In the genomic region with DNA sequence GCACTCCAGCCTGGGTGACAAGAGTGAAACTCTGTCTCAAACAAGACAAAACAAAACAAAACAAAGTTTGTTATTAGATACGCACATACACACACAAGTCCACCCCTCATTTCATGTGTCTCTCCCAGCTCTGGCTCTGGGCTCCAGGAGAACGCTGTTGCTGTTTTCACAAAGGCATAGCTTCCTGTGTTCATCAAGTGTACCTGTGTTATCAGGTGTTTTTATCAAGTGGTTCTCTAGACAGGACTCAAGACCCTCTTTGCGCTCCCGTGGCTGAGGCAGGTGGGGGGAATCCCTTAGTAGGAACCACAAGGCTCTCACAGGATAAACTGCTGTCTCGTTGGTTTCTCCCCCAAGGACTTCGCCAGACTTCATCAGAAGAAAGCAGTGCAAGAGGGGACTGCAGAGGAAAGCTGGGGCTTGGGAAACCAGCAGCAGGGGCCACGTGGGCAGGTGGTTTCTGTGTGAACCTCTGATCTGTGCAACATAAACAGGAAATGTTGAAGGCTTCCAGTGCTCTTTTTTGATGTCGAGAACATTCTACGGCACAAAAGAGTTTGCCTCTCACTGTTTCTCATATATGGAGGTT, we compare ENCODE assay signal across 1 cellular context.
TF ChIP-seq lines count a peak whose summit lies in the region.

No MANE protein-coding gene starts in this region.

TF ChIP-seq in HepG2, 621 proteins besides CTCF, POLR2A, EP300 and RAD21 (continued from another document and continues in another):
- TF ChIP-seq, protein P1, sequence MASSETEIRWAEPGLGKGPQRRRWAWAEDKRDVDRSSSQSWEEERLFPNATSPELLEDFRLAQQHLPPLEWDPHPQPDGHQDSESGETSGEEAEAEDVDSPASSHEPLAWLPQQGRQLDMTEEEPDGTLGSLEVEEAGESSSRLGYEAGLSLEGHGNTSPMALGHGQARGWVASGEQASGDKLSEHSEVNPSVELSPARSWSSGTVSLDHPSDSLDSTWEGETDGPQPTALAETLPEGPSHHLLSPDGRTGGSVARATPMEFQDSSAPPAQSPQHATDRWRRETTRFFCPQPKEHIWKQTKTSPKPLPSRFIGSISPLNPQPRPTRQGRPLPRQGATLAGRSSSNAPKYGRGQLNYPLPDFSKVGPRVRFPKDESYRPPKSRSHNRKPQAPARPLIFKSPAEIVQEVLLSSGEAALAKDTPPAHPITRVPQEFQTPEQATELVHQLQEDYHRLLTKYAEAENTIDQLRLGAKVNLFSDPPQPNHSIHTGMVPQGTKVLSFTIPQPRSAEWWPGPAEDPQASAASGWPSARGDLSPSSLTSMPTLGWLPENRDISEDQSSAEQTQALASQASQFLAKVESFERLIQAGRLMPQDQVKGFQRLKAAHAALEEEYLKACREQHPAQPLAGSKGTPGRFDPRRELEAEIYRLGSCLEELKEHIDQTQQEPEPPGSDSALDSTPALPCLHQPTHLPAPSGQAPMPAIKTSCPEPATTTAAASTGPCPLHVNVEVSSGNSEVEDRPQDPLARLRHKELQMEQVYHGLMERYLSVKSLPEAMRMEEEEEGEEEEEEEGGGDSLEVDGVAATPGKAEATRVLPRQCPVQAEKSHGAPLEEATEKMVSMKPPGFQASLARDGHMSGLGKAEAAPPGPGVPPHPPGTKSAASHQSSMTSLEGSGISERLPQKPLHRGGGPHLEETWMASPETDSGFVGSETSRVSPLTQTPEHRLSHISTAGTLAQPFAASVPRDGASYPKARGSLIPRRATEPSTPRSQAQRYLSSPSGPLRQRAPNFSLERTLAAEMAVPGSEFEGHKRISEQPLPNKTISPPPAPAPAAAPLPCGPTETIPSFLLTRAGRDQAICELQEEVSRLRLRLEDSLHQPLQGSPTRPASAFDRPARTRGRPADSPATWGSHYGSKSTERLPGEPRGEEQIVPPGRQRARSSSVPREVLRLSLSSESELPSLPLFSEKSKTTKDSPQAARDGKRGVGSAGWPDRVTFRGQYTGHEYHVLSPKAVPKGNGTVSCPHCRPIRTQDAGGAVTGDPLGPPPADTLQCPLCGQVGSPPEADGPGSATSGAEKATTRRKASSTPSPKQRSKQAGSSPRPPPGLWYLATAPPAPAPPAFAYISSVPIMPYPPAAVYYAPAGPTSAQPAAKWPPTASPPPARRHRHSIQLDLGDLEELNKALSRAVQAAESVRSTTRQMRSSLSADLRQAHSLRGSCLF (CRISPR knock-in tag; IDR thresholded peaks at IDR 0.05; ENCODE audit: borderline replicate concordance) = 0 out of 2 replicates have a peak, but pooled peaks have one; percentile 37
- TF ChIP-seq DMAP1 (CRISPR knock-in tag; IDR thresholded peaks at IDR 0.05) = peak; percentile 42; the same call in 1 of the 2 replicates
- TF ChIP-seq, protein P2, sequence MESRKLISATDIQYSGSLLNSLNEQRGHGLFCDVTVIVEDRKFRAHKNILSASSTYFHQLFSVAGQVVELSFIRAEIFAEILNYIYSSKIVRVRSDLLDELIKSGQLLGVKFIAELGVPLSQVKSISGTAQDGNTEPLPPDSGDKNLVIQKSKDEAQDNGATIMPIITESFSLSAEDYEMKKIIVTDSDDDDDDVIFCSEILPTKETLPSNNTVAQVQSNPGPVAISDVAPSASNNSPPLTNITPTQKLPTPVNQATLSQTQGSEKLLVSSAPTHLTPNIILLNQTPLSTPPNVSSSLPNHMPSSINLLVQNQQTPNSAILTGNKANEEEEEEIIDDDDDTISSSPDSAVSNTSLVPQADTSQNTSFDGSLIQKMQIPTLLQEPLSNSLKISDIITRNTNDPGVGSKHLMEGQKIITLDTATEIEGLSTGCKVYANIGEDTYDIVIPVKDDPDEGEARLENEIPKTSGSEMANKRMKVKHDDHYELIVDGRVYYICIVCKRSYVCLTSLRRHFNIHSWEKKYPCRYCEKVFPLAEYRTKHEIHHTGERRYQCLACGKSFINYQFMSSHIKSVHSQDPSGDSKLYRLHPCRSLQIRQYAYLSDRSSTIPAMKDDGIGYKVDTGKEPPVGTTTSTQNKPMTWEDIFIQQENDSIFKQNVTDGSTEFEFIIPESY (CRISPR knock-in tag; IDR thresholded peaks at IDR 0.05) = peak; percentile 25; the same call in 1 of the 2 replicates
- TF ChIP-seq ZNF674 (CRISPR knock-in tag; IDR thresholded peaks at IDR 0.05; ENCODE audit: low read depth) = no peak
- no peak for TF ChIP-seq MAZ (IDR thresholded peaks at IDR 0.05; ENCODE audit: borderline replicate concordance, low read depth, low read length)
- TF ChIP-seq MAZ (CRISPR knock-in tag; IDR thresholded peaks at IDR 0.05; ENCODE audit: low read depth) = 0 out of 2 replicates have a peak, but pooled peaks have one; percentile 11
- peak; percentile 50 for TF ChIP-seq RXRB (CRISPR knock-in tag; IDR thresholded peaks at IDR 0.05; ENCODE audit: borderline replicate concordance)
- TF ChIP-seq KDM6A (CRISPR knock-in tag; IDR thresholded peaks at IDR 0.05; ENCODE audit: low read depth) = 0 out of 2 replicates have a peak, but pooled peaks have one; percentile 19
- TF ChIP-seq ZNF354B (CRISPR knock-in tag; IDR thresholded peaks at IDR 0.05) = no peak
- TF ChIP-seq MYC (CRISPR knock-in tag; IDR thresholded peaks at IDR 0.05; ENCODE audit: borderline replicate concordance) = peak; percentile 71; the same call in 1 of the 2 replicates
- TF ChIP-seq, protein P3, sequence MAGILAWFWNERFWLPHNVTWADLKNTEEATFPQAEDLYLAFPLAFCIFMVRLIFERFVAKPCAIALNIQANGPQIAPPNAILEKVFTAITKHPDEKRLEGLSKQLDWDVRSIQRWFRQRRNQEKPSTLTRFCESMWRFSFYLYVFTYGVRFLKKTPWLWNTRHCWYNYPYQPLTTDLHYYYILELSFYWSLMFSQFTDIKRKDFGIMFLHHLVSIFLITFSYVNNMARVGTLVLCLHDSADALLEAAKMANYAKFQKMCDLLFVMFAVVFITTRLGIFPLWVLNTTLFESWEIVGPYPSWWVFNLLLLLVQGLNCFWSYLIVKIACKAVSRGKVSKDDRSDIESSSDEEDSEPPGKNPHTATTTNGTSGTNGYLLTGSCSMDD (CRISPR knock-in tag; IDR thresholded peaks at IDR 0.05) = no peak
- TF ChIP-seq, protein P4, sequence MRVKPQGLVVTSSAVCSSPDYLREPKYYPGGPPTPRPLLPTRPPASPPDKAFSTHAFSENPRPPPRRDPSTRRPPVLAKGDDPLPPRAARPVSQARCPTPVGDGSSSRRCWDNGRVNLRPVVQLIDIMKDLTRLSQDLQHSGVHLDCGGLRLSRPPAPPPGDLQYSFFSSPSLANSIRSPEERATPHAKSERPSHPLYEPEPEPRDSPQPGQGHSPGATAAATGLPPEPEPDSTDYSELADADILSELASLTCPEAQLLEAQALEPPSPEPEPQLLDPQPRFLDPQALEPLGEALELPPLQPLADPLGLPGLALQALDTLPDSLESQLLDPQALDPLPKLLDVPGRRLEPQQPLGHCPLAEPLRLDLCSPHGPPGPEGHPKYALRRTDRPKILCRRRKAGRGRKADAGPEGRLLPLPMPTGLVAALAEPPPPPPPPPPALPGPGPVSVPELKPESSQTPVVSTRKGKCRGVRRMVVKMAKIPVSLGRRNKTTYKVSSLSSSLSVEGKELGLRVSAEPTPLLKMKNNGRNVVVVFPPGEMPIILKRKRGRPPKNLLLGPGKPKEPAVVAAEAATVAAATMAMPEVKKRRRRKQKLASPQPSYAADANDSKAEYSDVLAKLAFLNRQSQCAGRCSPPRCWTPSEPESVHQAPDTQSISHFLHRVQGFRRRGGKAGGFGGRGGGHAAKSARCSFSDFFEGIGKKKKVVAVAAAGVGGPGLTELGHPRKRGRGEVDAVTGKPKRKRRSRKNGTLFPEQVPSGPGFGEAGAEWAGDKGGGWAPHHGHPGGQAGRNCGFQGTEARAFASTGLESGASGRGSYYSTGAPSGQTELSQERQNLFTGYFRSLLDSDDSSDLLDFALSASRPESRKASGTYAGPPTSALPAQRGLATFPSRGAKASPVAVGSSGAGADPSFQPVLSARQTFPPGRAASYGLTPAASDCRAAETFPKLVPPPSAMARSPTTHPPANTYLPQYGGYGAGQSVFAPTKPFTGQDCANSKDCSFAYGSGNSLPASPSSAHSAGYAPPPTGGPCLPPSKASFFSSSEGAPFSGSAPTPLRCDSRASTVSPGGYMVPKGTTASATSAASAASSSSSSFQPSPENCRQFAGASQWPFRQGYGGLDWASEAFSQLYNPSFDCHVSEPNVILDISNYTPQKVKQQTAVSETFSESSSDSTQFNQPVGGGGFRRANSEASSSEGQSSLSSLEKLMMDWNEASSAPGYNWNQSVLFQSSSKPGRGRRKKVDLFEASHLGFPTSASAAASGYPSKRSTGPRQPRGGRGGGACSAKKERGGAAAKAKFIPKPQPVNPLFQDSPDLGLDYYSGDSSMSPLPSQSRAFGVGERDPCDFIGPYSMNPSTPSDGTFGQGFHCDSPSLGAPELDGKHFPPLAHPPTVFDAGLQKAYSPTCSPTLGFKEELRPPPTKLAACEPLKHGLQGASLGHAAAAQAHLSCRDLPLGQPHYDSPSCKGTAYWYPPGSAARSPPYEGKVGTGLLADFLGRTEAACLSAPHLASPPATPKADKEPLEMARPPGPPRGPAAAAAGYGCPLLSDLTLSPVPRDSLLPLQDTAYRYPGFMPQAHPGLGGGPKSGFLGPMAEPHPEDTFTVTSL (CRISPR knock-in tag; IDR thresholded peaks at IDR 0.05; ENCODE audit: borderline replicate concordance) = 0 out of 2 replicates have a peak, but pooled peaks have one; percentile 57
- peak; percentile 93; the same call in 1 of the 2 replicates for TF ChIP-seq ZSCAN12 (CRISPR knock-in tag; IDR thresholded peaks at IDR 0.05)
- peak; percentile 66 for TF ChIP-seq SALL1 (CRISPR knock-in tag; IDR thresholded peaks at IDR 0.05)
- TF ChIP-seq, protein P5, sequence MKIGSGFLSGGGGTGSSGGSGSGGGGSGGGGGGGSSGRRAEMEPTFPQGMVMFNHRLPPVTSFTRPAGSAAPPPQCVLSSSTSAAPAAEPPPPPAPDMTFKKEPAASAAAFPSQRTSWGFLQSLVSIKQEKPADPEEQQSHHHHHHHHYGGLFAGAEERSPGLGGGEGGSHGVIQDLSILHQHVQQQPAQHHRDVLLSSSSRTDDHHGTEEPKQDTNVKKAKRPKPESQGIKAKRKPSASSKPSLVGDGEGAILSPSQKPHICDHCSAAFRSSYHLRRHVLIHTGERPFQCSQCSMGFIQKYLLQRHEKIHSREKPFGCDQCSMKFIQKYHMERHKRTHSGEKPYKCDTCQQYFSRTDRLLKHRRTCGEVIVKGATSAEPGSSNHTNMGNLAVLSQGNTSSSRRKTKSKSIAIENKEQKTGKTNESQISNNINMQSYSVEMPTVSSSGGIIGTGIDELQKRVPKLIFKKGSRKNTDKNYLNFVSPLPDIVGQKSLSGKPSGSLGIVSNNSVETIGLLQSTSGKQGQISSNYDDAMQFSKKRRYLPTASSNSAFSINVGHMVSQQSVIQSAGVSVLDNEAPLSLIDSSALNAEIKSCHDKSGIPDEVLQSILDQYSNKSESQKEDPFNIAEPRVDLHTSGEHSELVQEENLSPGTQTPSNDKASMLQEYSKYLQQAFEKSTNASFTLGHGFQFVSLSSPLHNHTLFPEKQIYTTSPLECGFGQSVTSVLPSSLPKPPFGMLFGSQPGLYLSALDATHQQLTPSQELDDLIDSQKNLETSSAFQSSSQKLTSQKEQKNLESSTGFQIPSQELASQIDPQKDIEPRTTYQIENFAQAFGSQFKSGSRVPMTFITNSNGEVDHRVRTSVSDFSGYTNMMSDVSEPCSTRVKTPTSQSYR (CRISPR knock-in tag; IDR thresholded peaks at IDR 0.05; ENCODE audit: borderline replicate concordance) = no peak
- peak; percentile 50; the same call in 1 of the 2 replicates for TF ChIP-seq KLF11 (CRISPR knock-in tag; IDR thresholded peaks at IDR 0.05)
- peak; percentile 79 for TF ChIP-seq FOXO1 (CRISPR knock-in tag; IDR thresholded peaks at IDR 0.05)
- no peak for TF ChIP-seq ZNF761 (CRISPR knock-in tag; conservative IDR thresholded peaks at IDR 0.05)
- TF ChIP-seq, protein P6, sequence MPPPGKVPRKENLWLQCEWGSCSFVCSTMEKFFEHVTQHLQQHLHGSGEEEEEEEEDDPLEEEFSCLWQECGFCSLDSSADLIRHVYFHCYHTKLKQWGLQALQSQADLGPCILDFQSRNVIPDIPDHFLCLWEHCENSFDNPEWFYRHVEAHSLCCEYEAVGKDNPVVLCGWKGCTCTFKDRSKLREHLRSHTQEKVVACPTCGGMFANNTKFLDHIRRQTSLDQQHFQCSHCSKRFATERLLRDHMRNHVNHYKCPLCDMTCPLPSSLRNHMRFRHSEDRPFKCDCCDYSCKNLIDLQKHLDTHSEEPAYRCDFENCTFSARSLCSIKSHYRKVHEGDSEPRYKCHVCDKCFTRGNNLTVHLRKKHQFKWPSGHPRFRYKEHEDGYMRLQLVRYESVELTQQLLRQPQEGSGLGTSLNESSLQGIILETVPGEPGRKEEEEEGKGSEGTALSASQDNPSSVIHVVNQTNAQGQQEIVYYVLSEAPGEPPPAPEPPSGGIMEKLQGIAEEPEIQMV (CRISPR knock-in tag; IDR thresholded peaks at IDR 0.05; ENCODE audit: low read depth) = no peak
- TF ChIP-seq, protein P7, sequence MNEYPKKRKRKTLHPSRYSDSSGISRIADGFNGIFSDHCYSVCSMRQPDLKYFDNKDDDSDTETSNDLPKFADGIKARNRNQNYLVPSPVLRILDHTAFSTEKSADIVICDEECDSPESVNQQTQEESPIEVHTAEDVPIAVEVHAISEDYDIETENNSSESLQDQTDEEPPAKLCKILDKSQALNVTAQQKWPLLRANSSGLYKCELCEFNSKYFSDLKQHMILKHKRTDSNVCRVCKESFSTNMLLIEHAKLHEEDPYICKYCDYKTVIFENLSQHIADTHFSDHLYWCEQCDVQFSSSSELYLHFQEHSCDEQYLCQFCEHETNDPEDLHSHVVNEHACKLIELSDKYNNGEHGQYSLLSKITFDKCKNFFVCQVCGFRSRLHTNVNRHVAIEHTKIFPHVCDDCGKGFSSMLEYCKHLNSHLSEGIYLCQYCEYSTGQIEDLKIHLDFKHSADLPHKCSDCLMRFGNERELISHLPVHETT (CRISPR knock-in tag; conservative IDR thresholded peaks at IDR 0.05) = 0 out of 2 replicates have a peak, but pooled peaks have one; percentile 46
- no peak for TF ChIP-seq ZNF263 (CRISPR knock-in tag; IDR thresholded peaks at IDR 0.05)
- TF ChIP-seq, protein P8, sequence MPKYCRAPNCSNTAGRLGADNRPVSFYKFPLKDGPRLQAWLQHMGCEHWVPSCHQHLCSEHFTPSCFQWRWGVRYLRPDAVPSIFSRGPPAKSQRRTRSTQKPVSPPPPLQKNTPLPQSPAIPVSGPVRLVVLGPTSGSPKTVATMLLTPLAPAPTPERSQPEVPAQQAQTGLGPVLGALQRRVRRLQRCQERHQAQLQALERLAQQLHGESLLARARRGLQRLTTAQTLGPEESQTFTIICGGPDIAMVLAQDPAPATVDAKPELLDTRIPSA (CRISPR knock-in tag; IDR thresholded peaks at IDR 0.05; ENCODE audit: borderline replicate concordance) = no peak
- TF ChIP-seq DR1 (CRISPR knock-in tag; IDR thresholded peaks at IDR 0.05) = no peak
- no peak for TF ChIP-seq CHD2 (IDR thresholded peaks at IDR 0.05; ENCODE audit: low read depth, low read length)
- no peak for TF ChIP-seq ZNF296 (CRISPR knock-in tag; conservative IDR thresholded peaks at IDR 0.05)
- TF ChIP-seq ZSCAN9 (CRISPR knock-in tag; IDR thresholded peaks at IDR 0.05; ENCODE audit: borderline replicate concordance) = peak; percentile 73; the same call in 1 of the 2 replicates
- 0 out of 2 replicates have a peak, but pooled peaks have one; percentile 31 for TF ChIP-seq NFKB2 (CRISPR knock-in tag; IDR thresholded peaks at IDR 0.05; ENCODE audit: borderline replicate concordance)
- TF ChIP-seq, protein P9, sequence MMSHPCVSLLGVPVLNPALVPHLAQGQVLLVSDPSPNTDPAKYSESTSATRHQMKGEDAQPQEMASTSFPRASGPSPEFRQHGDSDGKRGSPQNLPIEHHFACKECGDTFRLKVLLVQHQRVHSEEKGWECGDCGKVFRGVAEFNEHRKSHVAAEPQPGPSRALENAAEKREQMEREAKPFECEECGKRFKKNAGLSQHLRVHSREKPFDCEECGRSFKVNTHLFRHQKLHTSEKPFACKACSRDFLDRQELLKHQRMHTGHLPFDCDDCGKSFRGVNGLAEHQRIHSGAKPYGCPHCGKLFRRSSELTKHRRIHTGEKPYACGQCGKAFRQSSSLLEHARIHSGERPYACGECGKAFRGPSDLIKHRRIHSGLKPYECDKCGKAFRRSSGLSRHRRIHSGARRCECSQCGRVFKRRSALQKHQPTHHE (CRISPR knock-in tag; IDR thresholded peaks at IDR 0.05; ENCODE audit: borderline replicate concordance) = peak; percentile 23; the same call in 1 of the 2 replicates
